ENCODE assay signal across 24 cellular contexts in the genomic region with DNA sequence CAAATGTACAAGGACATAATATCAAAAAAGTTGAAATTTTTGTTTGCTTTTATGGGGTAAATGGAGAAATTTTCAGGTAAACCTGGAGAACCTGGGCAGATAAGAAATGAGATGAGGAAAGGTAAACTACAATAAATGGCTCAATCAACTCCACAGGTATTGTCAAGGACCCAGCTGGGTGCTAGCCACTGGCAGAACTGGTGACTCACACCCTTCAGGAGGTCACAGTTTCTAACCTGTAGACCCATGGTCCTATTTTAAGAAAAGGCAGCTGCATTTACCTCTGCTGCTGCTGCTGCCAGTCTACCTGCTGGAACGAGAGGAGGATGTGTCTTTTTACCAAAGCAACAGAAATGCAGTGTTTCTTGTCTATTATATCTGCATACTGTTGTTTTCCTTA.
DNase-seq lines count a peak whose midpoint lies in the region; ATAC-seq, FAIRE-seq and TF ChIP-seq lines count a peak whose summit lies in the region.
"Had no signal": no experiment of that assay in that cellular context is flagged by ENCODE, and none has a peak within 500 bp of the region (broad histone marks: within the 10 kb centered on the region; RNA-seq: fewer than 3 reads in every experiment).

No MANE protein-coding gene starts in this region.

- peak; percentile 5 for DNase-seq in GM12865 (ENCODE audit: low read depth)
- peak; percentile 90 for DNase-seq in MM.1S
- DNase-seq in bronchial epithelial cell (ENCODE audit: low read depth), result peak; percentile 35
- peak; percentile 77 for DNase-seq in mesendoderm
- no peak for DNase-seq in Ammon's horn (ENCODE audit: low spot score)
- DNase-seq in HAP-1 (ENCODE audit: low spot score in 2 of 2), result no peak
- DNase-seq: activated CD4-positive, alpha-beta T cell treated with anti-CD3 and anti-CD28 coated beads, Interleukin-2, amount 10 ng/mL, durations not matched to agents 7 days and 5 days; activated naive CD4-positive, alpha-beta T cell treated with Interleukin-2 at 50 U/mL for 16 hours; activated T-cell treated with anti-CD3 and anti-CD28 coated beads, Interleukin-2, amount 50 U/mL, for 72 hours; adrenal gland; C1 segment of cervical spinal cord; COR-L47; DND-41; NCI-H1092 treated with DMSO at 0.1 percent for 48 hours; NCI-H446; Right ventricle myocardium superior; small intestine; stomach; T-helper 9 cell; transverse colon had no signal

- H4K8ac ChIP-seq in mesendoderm (ENCODE audit: low read depth, low read length), result no peak overlapping the region

- no peaks in the 10 kb centered on the region for H4K20me1 ChIP-seq in MM.1S (ENCODE audit: insufficient read depth, low read length)

- H3K4me1 ChIP-seq in MM.1S (ENCODE audit: low read length) (peaks cover 68% of the 10 kb centered on the region), mesendoderm (ENCODE audit: control insufficient read depth, low read depth, low read length) (peaks cover 4% of the 10 kb centered on the region), HAP-1 (no peaks in the 10 kb centered on the region)
- H3K4me1 ChIP-seq: adrenal gland, pancreas, stomach, transverse colon had no signal

- peaks cover 51% of the 10 kb centered on the region for H3F3A ChIP-seq in MM.1S (ENCODE audit: insufficient read depth, low read length)

- peak overlapping the region; percentile 97 for H3K4me2 ChIP-seq in MM.1S (ENCODE audit: low read depth, low read length)
- no peak overlapping the region for H3K4me2 ChIP-seq in mesendoderm (ENCODE audit: low read length)

- H3K79me2 ChIP-seq in MM.1S (ENCODE audit: low read length) (no peaks in the 10 kb centered on the region), mesendoderm (ENCODE audit: control insufficient read depth, insufficient read depth, low read length) (no peaks in the 10 kb centered on the region)

- H3K9me3 ChIP-seq in MM.1S (replicated peaks; ENCODE audit: insufficient read depth, low read length) (no peaks in the 10 kb centered on the region), HAP-1 (no peaks in the 10 kb centered on the region)
- H3K9me3 ChIP-seq: adrenal gland, pancreas, stomach, transverse colon had no signal

- H2BK15ac ChIP-seq in mesendoderm (replicated peaks; ENCODE audit: low read depth), result no peak overlapping the region

- no peaks in the 10 kb centered on the region for H3K9me2 ChIP-seq in MM.1S (replicated peaks; ENCODE audit: insufficient read depth, low read length)

- H3K27ac ChIP-seq in MM.1S (ENCODE audit: low read length) (peak overlapping the region; percentile 94), mesendoderm (ENCODE audit: low read depth, low read length) (no peak overlapping the region)
- H3K27ac ChIP-seq: adrenal gland, epithelial cell of prostate, pancreas, transverse colon, VCaP had no signal

- H3K18ac ChIP-seq in mesendoderm (ENCODE audit: low read length), result no peak overlapping the region

- H3K56ac ChIP-seq in mesendoderm (ENCODE audit: low read length), result no peak overlapping the region

- no peak overlapping the region for H2AFZ ChIP-seq in MM.1S (ENCODE audit: low read length)

- no CpG with 5 or more reads among the region's 1 CpG for WGBS in mesendoderm (ENCODE audit: extremely low coverage, insufficient coverage, low lambda C conversion rate)

- no peak overlapping the region for H2AK5ac ChIP-seq in mesendoderm (ENCODE audit: low read length)

- in situ Hi-C loops in HAP-1 (cut with MboI; ENCODE audit: low sequenced_read_pairs), result no loop called here

- no peaks in the 10 kb centered on the region for H3K27me3 ChIP-seq in MM.1S (replicated peaks; ENCODE audit: insufficient read depth, low read length)
- H3K27me3 ChIP-seq in bronchial epithelial cell (ENCODE audit: control insufficient read depth, insufficient read depth, low read length), result no peaks in the 10 kb centered on the region
- H3K27me3 ChIP-seq in mesendoderm (ENCODE audit: insufficient read depth, low read length, poor library complexity), result no peaks in the 10 kb centered on the region
- no peaks in the 10 kb centered on the region for H3K27me3 ChIP-seq in HAP-1 (ENCODE audit: low read depth)
- H3K27me3 ChIP-seq: adrenal gland, pancreas, stomach, transverse colon had no signal

- H3K36me3 ChIP-seq in MM.1S (replicated peaks; ENCODE audit: insufficient read depth, low read length) (no peaks in the 10 kb centered on the region), bronchial epithelial cell (ENCODE audit: control insufficient read depth, insufficient read depth, low read length) (no peaks in the 10 kb centered on the region), mesendoderm (ENCODE audit: control insufficient read depth, insufficient read depth, low read length) (no peaks in the 10 kb centered on the region), HAP-1 (replicated peaks) (no peaks in the 10 kb centered on the region)
- H3K36me3 ChIP-seq: adrenal gland, pancreas, stomach, transverse colon had no signal

- H3K4ac ChIP-seq in mesendoderm (ENCODE audit: low read depth, low read length), result no peak overlapping the region

- H2BK5ac ChIP-seq in mesendoderm (ENCODE audit: low read length), result no peak overlapping the region

- H2BK120ac ChIP-seq in mesendoderm (ENCODE audit: low read depth, low read length), result no peak overlapping the region

- H3K79me1 ChIP-seq in mesendoderm (ENCODE audit: low read length), result no peaks in the 10 kb centered on the region

- H3K23ac ChIP-seq in mesendoderm (ENCODE audit: low read length), result no peak overlapping the region

- FAIRE-seq in bronchial epithelial cell (lab: Jason Lieb, UNC), result no peak
- FAIRE-seq: pancreas, small intestine had no signal

- TF ChIP-seq CTCF in GM12865 (IDR thresholded peaks at IDR 0.05; ENCODE audit: insufficient read depth, low read depth, low read length, missing control alignments) (no peak), MM.1S (IDR thresholded peaks at IDR 0.05; ENCODE audit: low read length) (no peak), bronchial epithelial cell (IDR thresholded peaks at IDR 0.05; ENCODE audit: insufficient read depth, low read length, severe bottlenecking) (no peak)

- no peak overlapping the region for H4K5ac ChIP-seq in mesendoderm (ENCODE audit: low read length)

- no peak overlapping the region for H3K4me3 ChIP-seq in GM12865 (ENCODE audit: low read depth, low read length)
- peak overlapping the region; percentile 59; the same call in 1 of the 2 replicates for H3K4me3 ChIP-seq in MM.1S (ENCODE audit: low read length)
- no peak overlapping the region for H3K4me3 ChIP-seq in bronchial epithelial cell (ENCODE audit: low read depth, low read length)
- H3K4me3 ChIP-seq in mesendoderm (ENCODE audit: low read length), result no peak overlapping the region
- no peak overlapping the region for H3K4me3 ChIP-seq in HAP-1
- H3K4me3 ChIP-seq: adrenal gland, pancreas, stomach, transverse colon had no signal

- ATAC-seq in HG02571 (IDR thresholded peaks at IDR 0.05; ENCODE audit: unreplicated experiment), result no peak
- ATAC-seq: activated T-cell treated with anti-CD3 and anti-CD28 coated beads, Interleukin-2, amount 50 U/mL, for 72 hours; pancreas had no signal

- H3K9ac ChIP-seq in MM.1S (ENCODE audit: low read length) (peak overlapping the region; percentile 61), mesendoderm (ENCODE audit: low read length) (no peak overlapping the region)

Comparison
In these comparisons a context has a peak if more than half of its experiments do, and no peak if none do; other contexts are left out.
1. DNase-seq: peak in GM12865 (single experiment), MM.1S (single experiment), bronchial epithelial cell (single experiment) and mesendoderm (single experiment); none in Ammon's horn (single experiment) and HAP-1 (0 of 2).